In the genomic region with DNA sequence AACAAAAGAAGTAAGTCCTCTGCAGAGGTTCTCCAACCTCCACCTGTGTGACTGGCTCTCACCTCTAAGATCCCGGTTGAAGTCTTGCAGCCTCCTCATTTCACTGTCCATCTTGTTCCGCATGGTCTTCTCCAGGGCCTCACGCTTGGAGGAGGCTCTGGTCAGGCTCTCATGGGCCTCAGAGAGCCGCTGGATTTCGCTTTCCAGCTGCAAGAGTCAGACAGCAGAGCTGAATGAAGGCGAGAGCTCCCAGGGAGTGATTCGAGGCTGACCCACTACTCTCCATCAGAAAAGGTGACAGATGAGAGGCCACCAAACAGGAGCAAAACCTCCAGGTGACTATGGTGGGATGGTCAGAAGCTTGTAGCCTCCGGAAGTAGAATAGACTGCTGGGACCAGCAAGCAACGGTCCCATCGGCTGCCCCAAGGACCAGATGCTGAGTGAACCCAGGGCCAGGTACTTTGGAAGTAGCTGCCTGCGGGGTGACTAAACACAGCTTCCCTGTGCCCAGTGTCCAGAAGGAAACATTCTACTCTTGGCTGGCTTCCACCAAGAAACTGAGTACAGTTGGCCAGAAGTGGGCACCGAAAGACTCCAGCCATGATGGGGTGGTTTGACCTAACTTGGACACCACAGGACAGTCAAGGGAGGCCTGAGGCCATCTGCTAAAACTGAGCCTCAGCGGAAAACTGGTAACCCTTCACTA, we compare ENCODE assay signal across 12 cellular contexts. TPM values are rescaled to one million over a fixed set of nuclear protein-coding genes. Genes with fewer than 3 reads are reported as not detected.
DNase-seq lines count a peak whose midpoint lies in the region; ATAC-seq, FAIRE-seq and TF ChIP-seq lines count a peak whose summit lies in the region.
"Had no signal": no experiment of that assay in that cellular context is flagged by ENCODE, and none has a peak within 500 bp of the region (broad histone marks: within the 10 kb centered on the region; RNA-seq: fewer than 3 reads in every experiment).

No MANE protein-coding gene starts in this region.

- H3K79me2 ChIP-seq in astrocyte (ENCODE audit: insufficient read depth, low read length) = peaks cover 74% of the 10 kb centered on the region

- TF ChIP-seq CTCF in astrocyte (IDR thresholded peaks at IDR 0.05; ENCODE audit: insufficient read depth, low read depth, low read length) (no peak), kidney (IDR thresholded peaks at IDR 0.05; ENCODE audit: borderline replicate concordance, extremely low read depth, insufficient read depth) (no peak), brain microvascular endothelial cell (IDR thresholded peaks at IDR 0.05; ENCODE audit: low read depth, low read length, missing control alignments) (no peak)

- intact Hi-C loops in kidney (cut with DNase I) = no loop called here

- H4K20me1 ChIP-seq in astrocyte (ENCODE audit: insufficient read depth, low read length) = peaks cover 95% of the 10 kb centered on the region

- H3K9me3 Mint-ChIP-seq in astrocyte (ENCODE audit: unreplicated experiment) = no peaks in the 10 kb centered on the region
- H3K9me3 Mint-ChIP-seq: activated naive CD4-positive, alpha-beta T cell treated with anti-CD3 and anti-CD28 coated beads, Interleukin-2, amount 10 ng/mL, durations not matched to agents 7 days and 5 days; T-cell had no signal

- H3K4me3 ChIP-seq in astrocyte (ENCODE audit: insufficient read depth, low read depth, low read length) (no peak overlapping the region), kidney (ENCODE audit: low read length in 2 of 2) (no peak overlapping the region), skeletal muscle tissue (ENCODE audit: low read length in 3 of 3) (no peak overlapping the region), brain microvascular endothelial cell (ENCODE audit: low read depth, low read length) (no peak overlapping the region)

- H3K27me3 ChIP-seq in astrocyte (ENCODE audit: insufficient read depth, low read length) (no peaks in the 10 kb centered on the region), skeletal muscle tissue (ENCODE audit: control insufficient read depth in 3 of 3, insufficient read depth in 3 of 3, low read length in 3 of 3) (no peaks in the 10 kb centered on the region), brain microvascular endothelial cell (replicated peaks) (no peaks in the 10 kb centered on the region)

- H3K27ac Mint-ChIP-seq in astrocyte (ENCODE audit: unreplicated experiment) = peak overlapping the region; percentile 41
- H3K27ac Mint-ChIP-seq: activated naive CD4-positive, alpha-beta T cell treated with anti-CD3 and anti-CD28 coated beads, Interleukin-2, amount 10 ng/mL, durations not matched to agents 7 days and 5 days; CD14-positive monocyte had no signal

- peaks cover 91% of the 10 kb centered on the region for H3K4me1 ChIP-seq in astrocyte (ENCODE audit: insufficient read depth, low read length)
- peaks cover 93 to 94% of the 10 kb centered on the region in 2 donors for H3K4me1 ChIP-seq in kidney (ENCODE audit: control insufficient read depth in 1 of 2, insufficient read depth in 1 of 2, low read depth in 1 of 2, low read length in 2 of 2)
- H3K4me1 ChIP-seq in skeletal muscle tissue (ENCODE audit: control insufficient read depth in 3 of 3, insufficient read depth in 3 of 3, low read length in 3 of 3) = peaks cover 97 to 98% (median 97%) of the 10 kb centered on the region in 3 donors

- peak overlapping the region; percentile 79 for H3K4me2 ChIP-seq in astrocyte (ENCODE audit: low read length)

- in situ Hi-C loops in brain microvascular endothelial cell (cut with HindIII; ENCODE audit: low pct_ligation_motif_present, low sequenced_read_pairs) = no loop called here

- H3K9ac ChIP-seq in astrocyte (ENCODE audit: low read length) = peak overlapping the region; percentile 72
- no peak overlapping the region for H3K9ac ChIP-seq in kidney (ENCODE audit: low read length in 2 of 2)
- no peak overlapping the region for H3K9ac ChIP-seq in skeletal muscle tissue (ENCODE audit: low read depth in 1 of 3, low read length in 3 of 3)

- no peaks in the 10 kb centered on the region for H3K27me3 Mint-ChIP-seq in astrocyte (ENCODE audit: low read depth, unreplicated experiment)
- H3K27me3 Mint-ChIP-seq: T-cell had no signal

- no peak overlapping the region for H3K4me3 Mint-ChIP-seq in astrocyte (ENCODE audit: unreplicated experiment)
- H3K4me3 Mint-ChIP-seq: activated naive CD4-positive, alpha-beta T cell treated with anti-CD3 and anti-CD28 coated beads, Interleukin-2, amount 10 ng/mL, durations not matched to agents 7 days and 5 days; CD14-positive monocyte had no signal

- H3K36me3 ChIP-seq in astrocyte (ENCODE audit: insufficient read depth, low read length) = peaks cover 83% of the 10 kb centered on the region
- H3K36me3 ChIP-seq in kidney (ENCODE audit: control insufficient read depth in 1 of 2, insufficient read depth in 2 of 2, low read length in 2 of 2) = peaks cover 59 to 94% of the 10 kb centered on the region in 2 donors
- H3K36me3 ChIP-seq in skeletal muscle tissue (ENCODE audit: control insufficient read depth in 3 of 3, insufficient read depth in 3 of 3, low read length in 3 of 3) = peaks cover 56 to 87% (median 72%) of the 10 kb centered on the region in 3 donors
- H3K36me3 ChIP-seq in brain microvascular endothelial cell (replicated peaks) = peaks cover 89% of the 10 kb centered on the region

- H3K9me3 ChIP-seq in astrocyte (ENCODE audit: insufficient read depth, low read depth, low read length) = no peaks in the 10 kb centered on the region
- no peaks in the 10 kb centered on the region for H3K9me3 ChIP-seq in kidney (ENCODE audit: control insufficient read depth in 1 of 2, low read length in 2 of 2)
- no peaks in the 10 kb centered on the region for H3K9me3 ChIP-seq in skeletal muscle tissue (ENCODE audit: control insufficient read depth in 3 of 3, low read length in 3 of 3)

- ATAC-seq in GM18870 (IDR thresholded peaks at IDR 0.05; ENCODE audit: unreplicated experiment) = no peak
- ATAC-seq: T-cell had no signal

- H3K27ac ChIP-seq in astrocyte (ENCODE audit: low read depth, low read length) = peak overlapping the region; percentile 76
- peak overlapping the region; percentile 45 to 54 for H3K27ac ChIP-seq in kidney (ENCODE audit: low read depth in 2 of 2, low read length in 2 of 2)
- H3K27ac ChIP-seq in skeletal muscle tissue (ENCODE audit: low read depth, low read length) = peak overlapping the region; percentile 32
- H3K27ac ChIP-seq in brain microvascular endothelial cell = no peak overlapping the region

- H2AFZ ChIP-seq in astrocyte (ENCODE audit: low read depth, low read length) = no peak overlapping the region

- H3K4me1 Mint-ChIP-seq in astrocyte (ENCODE audit: low read depth, unreplicated experiment) = peaks cover 62% of the 10 kb centered on the region

- DNase-seq in EH (ENCODE audit: low read depth) (peak; percentile 57), astrocyte (ENCODE audit: low read depth) (no peak), kidney (peak; percentile 30), NCI-H446 (lab: John Stamatoyannopoulos, UW) (no peak), GM19238 (ENCODE audit: insufficient read length, low spot score) (no peak), brain microvascular endothelial cell (no peak)
- DNase-seq: activated naive CD4-positive, alpha-beta T cell treated with anti-CD3 and anti-CD28 coated beads, Interleukin-2, amount 10 ng/mL, durations not matched to agents 7 days and 5 days; NCI-H1417 treated with DMSO at 0.1 percent for 48 hours; T-cell had no signal

- FAIRE-seq in astrocyte (lab: Jason Lieb, UNC) = no peak
- FAIRE-seq in kidney (lab: Jason Lieb, UNC) = no peak

- H3K36me3 Mint-ChIP-seq in astrocyte (ENCODE audit: low read depth, unreplicated experiment) = peaks cover 43% of the 10 kb centered on the region
- H3K36me3 Mint-ChIP-seq: activated naive CD4-positive, alpha-beta T cell treated with anti-CD3 and anti-CD28 coated beads, Interleukin-2, amount 10 ng/mL, durations not matched to agents 7 days and 5 days; CD14-positive monocyte; T-cell had no signal

RNA-seq across cellular contexts. Expression of a gene that starts 7.9 kb away (rescaled TPM):
- 150 and 197 TPM in 2 replicates for total RNA-seq in astrocyte
- total RNA-seq in kidney = 83.5 TPM
- 19.5 TPM for polyA plus RNA-seq in kidney (ENCODE audit: insufficient read depth, low read depth, low replicate concordance)
- 56.9 TPM for total RNA-seq in skeletal muscle tissue
- polyA plus RNA-seq: CD14-positive monocyte had no signal

Comparison
In these comparisons a context has a peak if more than half of its experiments do, and no peak if none do; other contexts are left out.
1. DNase-seq: peak in EH (single experiment) and kidney (single experiment); none in astrocyte (single experiment), NCI-H446 (0 of 2), GM19238 (single experiment) and brain microvascular endothelial cell (single experiment).